ENCODE assay signal across 23 cellular contexts in the genomic region with DNA sequence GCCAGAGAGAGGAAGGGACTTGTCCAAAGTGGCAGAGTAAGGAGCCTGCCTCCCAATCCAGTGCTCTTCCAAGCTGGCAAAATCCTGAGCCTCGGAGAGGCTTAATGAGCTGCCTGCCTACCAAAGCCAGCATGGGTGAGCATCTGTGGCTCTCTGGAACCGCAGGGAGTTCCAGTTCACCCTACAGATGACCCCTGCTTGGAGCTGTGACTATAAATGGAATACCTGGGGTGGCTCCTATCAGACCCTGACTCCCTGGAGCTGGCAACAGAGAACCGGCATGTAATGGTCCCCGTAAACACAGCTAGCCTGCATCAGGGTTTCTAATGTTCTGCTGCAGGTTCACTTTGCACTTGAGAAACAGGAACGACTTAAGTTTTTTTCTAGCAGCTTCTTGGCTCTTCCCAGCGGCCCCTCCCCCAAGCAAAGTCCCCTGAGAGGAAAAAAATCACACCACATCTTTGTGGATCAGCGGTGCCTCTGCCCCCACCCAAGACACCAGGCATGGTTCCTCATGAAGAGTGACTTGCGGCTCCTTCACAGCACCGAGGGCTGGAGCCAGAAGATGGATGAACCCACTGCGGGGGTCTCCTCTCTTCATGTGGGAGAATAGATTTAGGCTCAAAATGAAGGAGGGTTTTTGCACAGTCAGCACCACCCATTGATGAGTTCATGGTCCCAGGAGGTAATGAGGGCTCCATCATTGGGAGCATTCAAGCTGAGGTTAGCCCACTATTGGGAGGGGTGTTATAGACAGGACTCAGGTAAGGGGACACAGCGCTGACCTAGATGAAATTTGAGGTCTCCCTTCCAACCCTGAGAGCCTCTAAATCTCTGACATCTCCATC.
DNase-seq lines count a peak whose midpoint lies in the region; ATAC-seq and TF ChIP-seq lines count a peak whose summit lies in the region.
"Had no signal": no experiment of that assay in that cellular context is flagged by ENCODE, and none has a peak within 500 bp of the region (broad histone marks: within the 10 kb centered on the region; RNA-seq: fewer than 3 reads in every experiment).

No MANE protein-coding gene starts in this region.

- H2BK15ac ChIP-seq in IMR-90 (ENCODE audit: low read depth, low read length) = no peak overlapping the region

- H3K36me3 Mint-ChIP-seq in neural progenitor cell = no peaks in the 10 kb centered on the region
- H3K36me3 Mint-ChIP-seq: CD8-positive, alpha-beta T cell; T-cell had no signal

- no CpG with 5 or more reads among the region's 11 CpGs for WGBS in IMR-90 (ENCODE audit: extremely low coverage in 2 of 2, insufficient read length in 1 of 2), 2 experiments

- peaks cover 12% of the 10 kb centered on the region for H3K27me3 Mint-ChIP-seq in neural progenitor cell (ENCODE audit: insufficient read depth, low read depth)

- H4K20me1 ChIP-seq in BLaER1 treated with 17β-estradiol and CSF1 and Interleukin-3, amounts not matched to agents 10 nM and 100 nM = peaks cover 4 to 89% (median 22%) of the 10 kb centered on the region in 11 experiments; a peak in 14 of 22 replicates
- H4K20me1 ChIP-seq in IMR-90 (ENCODE audit: insufficient read depth, low read length) (no peaks in the 10 kb centered on the region; the same call in 1 of the 2 replicates), neural progenitor cell (ENCODE audit: low read depth) (no peaks in the 10 kb centered on the region)

- dilution Hi-C loops in IMR-90 (cut with HindIII; ENCODE audit: low sequenced_read_pairs, unreplicated experiment) = no loop called here

- no peak for TF ChIP-seq CTCF in IMR-90 (conservative IDR thresholded peaks at IDR 0.05; ENCODE audit: low read depth, low read length)
- no peak for TF ChIP-seq CTCF in WERI-Rb-1 (IDR thresholded peaks at IDR 0.05; ENCODE audit: low read depth, low read length)
- TF ChIP-seq CTCF in neural progenitor cell (IDR thresholded peaks at IDR 0.05) = no peak

- H2BK120ac ChIP-seq in IMR-90 (ENCODE audit: low read depth, low read length) = no peak overlapping the region

- H3K36me3 ChIP-seq in BLaER1 treated with 17β-estradiol and CSF1 and Interleukin-3, amounts not matched to agents 10 nM and 100 nM = no peaks in the 10 kb centered on the region
- H3K36me3 ChIP-seq in IMR-90 (ENCODE audit: control insufficient read depth, insufficient read depth, low read length) = no peaks in the 10 kb centered on the region
- no peaks in the 10 kb centered on the region for H3K36me3 ChIP-seq in WERI-Rb-1
- no peaks in the 10 kb centered on the region for H3K36me3 ChIP-seq in neural progenitor cell
- H3K36me3 ChIP-seq: MG63 had no signal

- CTCF ChIA-PET in IMR-90 (lab: Yijun Ruan, JAX) = no interaction called here

- no peak overlapping the region for H3K4me3 ChIP-seq in BLaER1 treated with 17β-estradiol and CSF1 and Interleukin-3, amounts not matched to agents 10 nM and 100 nM
- H3K4me3 ChIP-seq in IMR-90 (ENCODE audit: insufficient read depth, low read depth, low read length) = no peak overlapping the region
- H3K4me3 ChIP-seq in WERI-Rb-1 (ENCODE audit: low read depth, low read length) = no peak overlapping the region
- H3K4me3 ChIP-seq in neural progenitor cell = no peak overlapping the region
- H3K4me3 ChIP-seq: GM23248, MG63 had no signal

- no peak overlapping the region for H2BK5ac ChIP-seq in IMR-90 (ENCODE audit: low read depth, low read length, poor library complexity, severe bottlenecking)

- no peak overlapping the region for H3K18ac ChIP-seq in IMR-90 (ENCODE audit: low read depth, low read length)

- H4K8ac ChIP-seq in IMR-90 (ENCODE audit: low read depth in 2 of 2, low read length in 2 of 2) = no peak overlapping the region

- no peak overlapping the region for H3K27ac ChIP-seq in BLaER1 treated with 17β-estradiol and CSF1 and Interleukin-3, amounts not matched to agents 10 nM and 100 nM
- H3K27ac ChIP-seq in IMR-90 (ENCODE audit: insufficient read depth, low read length) (no peak overlapping the region), WERI-Rb-1 (no peak overlapping the region), neural progenitor cell (no peak overlapping the region)
- H3K27ac ChIP-seq: GM23248, RWPE1 had no signal

- no peak overlapping the region for H3K4me3 Mint-ChIP-seq in neural progenitor cell
- H3K4me3 Mint-ChIP-seq: CD8-positive, alpha-beta T cell; T-cell had no signal

- no peaks in the 10 kb centered on the region for H3K9me3 Mint-ChIP-seq in neural progenitor cell
- H3K9me3 Mint-ChIP-seq: CD8-positive, alpha-beta T cell; T-cell had no signal

- no peak overlapping the region for H3K14ac ChIP-seq in IMR-90 (replicated peaks; ENCODE audit: low read depth, low read length)

- no peak overlapping the region for H4K5ac ChIP-seq in IMR-90 (ENCODE audit: low read depth, low read length)

- POLR2A ChIA-PET in IMR-90 (lab: Charles Lee; ENCODE audit: unreplicated experiment) = no interaction called here

- H3K4me2 ChIP-seq in BLaER1 treated with 17β-estradiol and CSF1 and Interleukin-3, amounts not matched to agents 10 nM and 100 nM = peak overlapping the region in 9 of 11 experiments; percentile 46 to 95 (median 78); a peak in 18 of 22 replicates
- H3K4me2 ChIP-seq in IMR-90 (ENCODE audit: low read depth, low read length) (no peak overlapping the region), neural progenitor cell (no peak overlapping the region)

- TF ChIP-seq POLR2A in IMR-90 (IDR thresholded peaks at IDR 0.05; ENCODE audit: low read depth, low read length) = no peak

- H2AK5ac ChIP-seq in IMR-90 (ENCODE audit: low read depth, low read length) = no peak overlapping the region

- no peak for ATAC-seq in IMR-90 (ENCODE audit: low read depth)
- ATAC-seq in GM21576 (IDR thresholded peaks at IDR 0.05; ENCODE audit: unreplicated experiment) = no peak
- ATAC-seq: CD8-positive, alpha-beta T cell; HCT116; SK-N-SH treated with all-trans-retinoic acid at 6 μM for 48 hours; T-cell had no signal

- in situ Hi-C loops in IMR-90 (cut with MboI; ENCODE audit: low sequenced_read_pairs) = no loop called here

- no peak overlapping the region for H4K91ac ChIP-seq in IMR-90 (ENCODE audit: insufficient read depth, low read depth, low read length)

- DNase-seq in IMR-90 = no peak
- DNase-seq in WERI-Rb-1 = peak; percentile 77
- DNase-seq in neural progenitor cell (ENCODE audit: low spot score) = no peak
- no peak for DNase-seq in NCI-H2171 (lab: John Stamatoyannopoulos, UW)
- DNase-seq in midbrain (lab: John Stamatoyannopoulos, UW) = no peak
- DNase-seq: Calu3; CD8-positive, alpha-beta T cell; GF-D8; GM23248; Kasumi-1; MG63; NCI-H1092 treated with DMSO at 0.1 percent for 48 hours; NCI-H1694; NCI-H2081 treated with DMSO at 0.1 percent for 48 hours; NCI-H510A; NCI-H774; SIG-M5; T-cell had no signal

- no peak overlapping the region for H3K9ac ChIP-seq in BLaER1 treated with 17β-estradiol and CSF1 and Interleukin-3, amounts not matched to agents 10 nM and 100 nM
- H3K9ac ChIP-seq in IMR-90 (ENCODE audit: low read depth, low read length) (no peak overlapping the region), neural progenitor cell (no peak overlapping the region)
- H3K9ac ChIP-seq: GM23248 had no signal

- no peaks in the 10 kb centered on the region for H3K9me3 ChIP-seq in BLaER1 treated with 17β-estradiol and CSF1 and Interleukin-3, amounts not matched to agents 10 nM and 100 nM (replicated peaks in 1 of 11)
- H3K9me3 ChIP-seq in IMR-90 (ENCODE audit: control insufficient read depth, insufficient read depth, low read length) (no peaks in the 10 kb centered on the region), WERI-Rb-1 (ENCODE audit: severe bottlenecking) (no peaks in the 10 kb centered on the region), neural progenitor cell (ENCODE audit: low read depth) (no peaks in the 10 kb centered on the region)
- H3K9me3 ChIP-seq: MG63 had no signal

- H3K56ac ChIP-seq in IMR-90 (ENCODE audit: extremely low read depth, insufficient read depth, low read length) = no peak overlapping the region

- H3K4me1 Mint-ChIP-seq in neural progenitor cell = peaks cover 6% of the 10 kb centered on the region

- BruUV-seq in IMR-90 (replicated peaks; lab: Mats Ljungman, UMichigan) = no TSS peak

- H3K23ac ChIP-seq in IMR-90 (ENCODE audit: low read depth, low read length) = no peak overlapping the region

- H2BK20ac ChIP-seq in IMR-90 (ENCODE audit: low read depth, low read length) = no peak overlapping the region

- peak overlapping the region; percentile 33 for H3K27ac Mint-ChIP-seq in neural progenitor cell
- H3K27ac Mint-ChIP-seq: CD8-positive, alpha-beta T cell; T-cell had no signal

- TF ChIP-seq RAD21 in IMR-90 (IDR thresholded peaks at IDR 0.05; ENCODE audit: low read length) = no peak

- H3K4ac ChIP-seq in IMR-90 (ENCODE audit: low read depth, low read length) = no peak overlapping the region

- H3K4me1 ChIP-seq in BLaER1 treated with 17β-estradiol and CSF1 and Interleukin-3, amounts not matched to agents 10 nM and 100 nM = peaks cover 40 to 62% (median 60%) of the 10 kb centered on the region in 10 experiments
- H3K4me1 ChIP-seq in IMR-90 (ENCODE audit: control insufficient read depth, insufficient read depth, low read length) (no peaks in the 10 kb centered on the region), neural progenitor cell (no peaks in the 10 kb centered on the region)

- no peaks in the 10 kb centered on the region for H3K79me1 ChIP-seq in IMR-90 (ENCODE audit: low read depth in 1 of 2, low read length in 2 of 2)

- H3K27me3 ChIP-seq in BLaER1 treated with 17β-estradiol and CSF1 and Interleukin-3, amounts not matched to agents 10 nM and 100 nM = peaks cover 0 to 98% (median 5%) of the 10 kb centered on the region in 11 experiments; a peak in 12 of 22 replicates
- H3K27me3 ChIP-seq in IMR-90 (ENCODE audit: control insufficient read depth, insufficient read depth, low read length) (peaks cover 23% of the 10 kb centered on the region), WERI-Rb-1 (ENCODE audit: insufficient read depth, low read depth, severe bottlenecking) (no peaks in the 10 kb centered on the region), neural progenitor cell (no peaks in the 10 kb centered on the region)
- H3K27me3 ChIP-seq: MG63 had no signal

- no peak overlapping the region for H2AFZ ChIP-seq in IMR-90 (replicated peaks; ENCODE audit: low read length, poor library complexity)
- H2AFZ ChIP-seq in neural progenitor cell (replicated peaks) = no peak overlapping the region
- H2AFZ ChIP-seq: GM23248 had no signal

- H2AK9ac ChIP-seq in IMR-90 (replicated peaks; ENCODE audit: low read depth, low read length, poor library complexity) = no peak overlapping the region

- intact Hi-C loops in IMR-90 (cut with micrococcal nuclease) = no loop called here

- H3F3A ChIP-seq in neural progenitor cell (ENCODE audit: low read depth) = no peaks in the 10 kb centered on the region

- no peaks in the 10 kb centered on the region for H3K9me1 ChIP-seq in IMR-90 (ENCODE audit: insufficient read depth, low read length)

- H3K79me2 ChIP-seq in neural progenitor cell (ENCODE audit: low read depth) = no peaks in the 10 kb centered on the region

TF ChIP-seq in IMR-90, 13 proteins besides CTCF, POLR2A, EP300 and RAD21:
- peak; percentile 67 for TF ChIP-seq MAFK (IDR thresholded peaks at IDR 0.05; ENCODE audit: low read depth, low read length)
- TF ChIP-seq RCOR1 (IDR thresholded peaks at IDR 0.05; ENCODE audit: insufficient replicate concordance, low read length) = no peak

Comparison
In these comparisons a context has a peak if more than half of its experiments do, and no peak if none do; other contexts are left out.
1. H3K4me2 ChIP-seq: peak in BLaER1 treated with 17β-estradiol and CSF1 and Interleukin-3, amounts not matched to agents 10 nM and 100 nM (9 of 11); none in IMR-90 (single experiment) and neural progenitor cell (single experiment).